ENCODE assay signal across 9 cellular contexts in the genomic region with DNA sequence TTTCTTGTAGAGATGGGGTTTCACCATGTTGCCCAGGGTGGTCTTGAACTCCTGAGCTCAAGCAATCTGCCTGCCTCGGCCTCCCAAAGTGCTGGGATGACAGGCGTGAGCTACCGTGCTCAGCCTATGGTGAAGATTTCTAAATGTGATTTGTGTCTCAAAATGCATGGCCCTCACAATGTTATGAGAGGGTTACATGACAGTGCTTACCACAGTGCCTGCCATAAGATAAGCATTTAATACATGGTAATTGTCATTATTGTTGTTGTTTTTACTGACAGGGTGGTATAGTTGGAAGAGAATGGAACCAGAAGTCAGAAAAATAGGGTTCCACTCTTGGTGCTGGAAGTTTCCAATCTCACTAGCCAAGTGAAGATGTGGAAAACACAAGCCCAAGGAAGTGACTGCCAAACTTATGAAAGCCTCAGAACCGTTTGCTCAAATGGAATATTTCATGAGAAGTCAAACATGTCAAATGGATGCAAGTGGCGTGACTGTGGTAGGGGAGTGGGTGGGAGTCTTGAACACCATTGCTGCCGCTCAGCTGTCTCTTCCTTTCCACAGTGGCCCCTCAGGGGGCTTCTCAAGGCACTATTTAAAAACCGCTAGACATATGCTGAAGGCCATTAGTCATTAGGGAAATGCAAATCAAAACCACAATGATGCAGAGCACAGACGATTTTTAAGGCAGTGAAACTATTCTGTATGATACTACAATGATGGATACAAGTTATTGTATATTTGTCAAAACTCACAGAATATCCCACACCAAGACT. TPM values are rescaled to one million over a fixed set of nuclear protein-coding genes. Genes with fewer than 3 reads are reported as not detected.
DNase-seq lines count a peak whose midpoint lies in the region; ATAC-seq and TF ChIP-seq lines count a peak whose summit lies in the region.
"Had no signal": no experiment of that assay in that cellular context is flagged by ENCODE, and none has a peak within 500 bp of the region (broad histone marks: within the 10 kb centered on the region; RNA-seq: fewer than 3 reads in every experiment).

No MANE protein-coding gene starts in this region.

- POLR2A ChIA-PET in CD8-positive, alpha-beta T cell (lab: Charles Lee): no interaction called here

- TF ChIP-seq CTCF in GM06990 (IDR thresholded peaks at IDR 0.05; ENCODE audit: insufficient read depth, low read length, poor library complexity, severe bottlenecking): no peak
- TF ChIP-seq CTCF in mucosa of descending colon (IDR thresholded peaks at IDR 0.05): no peak
- no peak for TF ChIP-seq CTCF in CD8-positive, alpha-beta T cell (IDR thresholded peaks at IDR 0.05)

- H3K27me3 Mint-ChIP-seq in CD8-positive, alpha-beta T cell (ENCODE audit: low read depth): peaks cover 25% of the 10 kb centered on the region

- H3K27ac Mint-ChIP-seq in CD8-positive, alpha-beta T cell: no peak overlapping the region

- H3K9me3 Mint-ChIP-seq in CD8-positive, alpha-beta T cell: no peaks in the 10 kb centered on the region

- peak; percentile 95 for ATAC-seq in GM19351 (IDR thresholded peaks at IDR 0.05; ENCODE audit: unreplicated experiment)
- ATAC-seq in HG03066 (IDR thresholded peaks at IDR 0.05; ENCODE audit: low read depth, unreplicated experiment): peak; percentile 93
- ATAC-seq in mucosa of descending colon: no peak
- no peak for ATAC-seq in CD8-positive, alpha-beta T cell
- no peak for ATAC-seq in right cardiac atrium

- H3K27ac ChIP-seq in CD8-positive, alpha-beta T cell (ENCODE audit: low read depth, low read length): no peak overlapping the region
- H3K27ac ChIP-seq in right cardiac atrium (ENCODE audit: low read length): no peak overlapping the region

- no peak overlapping the region for H3K4me3 ChIP-seq in GM06990 (replicated peaks; ENCODE audit: low read depth, low read length)
- no peak overlapping the region for H3K4me3 ChIP-seq in mucosa of descending colon
- H3K4me3 ChIP-seq in CD8-positive, alpha-beta T cell (ENCODE audit: low read depth, low read length): no peak overlapping the region
- H3K4me3 ChIP-seq in H7 (ENCODE audit: insufficient read depth, low read depth, low read length): no peak overlapping the region
- H3K4me3 ChIP-seq in right cardiac atrium (ENCODE audit: low read length): no peak overlapping the region

- H3K36me3 ChIP-seq in GM06990 (ENCODE audit: control insufficient read depth, insufficient read depth, low read length) (no peaks in the 10 kb centered on the region), mucosa of descending colon (ENCODE audit: low read depth) (no peaks in the 10 kb centered on the region), H7 (replicated peaks; ENCODE audit: control insufficient read depth, insufficient read depth, low read length) (no peaks in the 10 kb centered on the region)
- no peaks in the 10 kb centered on the region for H3K36me3 ChIP-seq in CD8-positive, alpha-beta T cell (ENCODE audit: insufficient read depth, low read length)

- DNase-seq in GM06990 (ENCODE audit: extremely low read depth, insufficient read length): peak; percentile 77
- DNase-seq in UCSD-AML1 (lab: John Stamatoyannopoulos, UW; ENCODE audit: unreplicated experiment): peak; percentile 55
- no peak for DNase-seq in mucosa of descending colon
- DNase-seq in CD8-positive, alpha-beta T cell: no peak
- no peak for DNase-seq in H7
- no peak for DNase-seq in right cardiac atrium
- DNase-seq: DND-41 had no signal

- no peak overlapping the region for H3K4me3 Mint-ChIP-seq in CD8-positive, alpha-beta T cell

- H3K27me3 ChIP-seq in GM06990 (replicated peaks; ENCODE audit: control insufficient read depth, insufficient read depth, low read length) (no peaks in the 10 kb centered on the region), H7 (ENCODE audit: control insufficient read depth, insufficient read depth, low read length) (no peaks in the 10 kb centered on the region), right cardiac atrium (ENCODE audit: control insufficient read depth, insufficient read depth) (no peaks in the 10 kb centered on the region)
- no peaks in the 10 kb centered on the region for H3K27me3 ChIP-seq in CD8-positive, alpha-beta T cell (ENCODE audit: insufficient read depth, low read length)

- CTCF ChIA-PET in CD8-positive, alpha-beta T cell (lab: Charles Lee): no interaction called here

- 79% methylated on average over 8 of the region's 8 CpGs for WGBS in right cardiac atrium

- no peaks in the 10 kb centered on the region for H3K36me3 Mint-ChIP-seq in CD8-positive, alpha-beta T cell

- H3K9me3 ChIP-seq in mucosa of descending colon: no peaks in the 10 kb centered on the region
- no peaks in the 10 kb centered on the region for H3K9me3 ChIP-seq in CD8-positive, alpha-beta T cell (ENCODE audit: low read length)
- H3K9me3 ChIP-seq in right cardiac atrium (ENCODE audit: control insufficient read depth, low read length): no peaks in the 10 kb centered on the region

- H3K4me1 ChIP-seq in mucosa of descending colon (ENCODE audit: low read depth) (no peaks in the 10 kb centered on the region), right cardiac atrium (ENCODE audit: control insufficient read depth, insufficient read depth, low read length) (no peaks in the 10 kb centered on the region)
- no peaks in the 10 kb centered on the region for H3K4me1 ChIP-seq in CD8-positive, alpha-beta T cell (ENCODE audit: insufficient read depth, low read length)

- intact Hi-C loops in mucosa of descending colon (cut with DNase I, micrococcal nuclease): no loop called here
- intact Hi-C loops in CD8-positive, alpha-beta T cell (cut with DNase I, micrococcal nuclease): no loop called here
- intact Hi-C loops in right cardiac atrium (cut with DNase I): no loop called here

- no peaks in the 10 kb centered on the region for H3K4me1 Mint-ChIP-seq in CD8-positive, alpha-beta T cell (ENCODE audit: low read depth)

RNA-seq across cellular contexts. Expression of a gene that starts 29.1 kb away (rescaled TPM):
- total RNA-seq in mucosa of descending colon (10 to 100 TPM in 1 of 3 donors, 1 to 10 TPM in 2; 7.5 to 12.1 (median 9.7) TPM), right cardiac atrium (10 to 100 TPM in 3 of 4 donors, 1 to 10 TPM in 1; 9.9 to 16.8 (median 10.6) TPM)
- not detected for total RNA-seq in CD8-positive, alpha-beta T cell
- 0.87 and 0.92 TPM in 2 replicates for total RNA-seq in H7 (2014; rRNA removed; shearing (Covaris generic))
- polyA plus RNA-seq in right cardiac atrium: 10.0 TPM

Comparison
In these comparisons a context has a peak if more than half of its experiments do, and no peak if none do; other contexts are left out.
1. DNase-seq: peak in GM06990 (single experiment) and UCSD-AML1 (single experiment); none in mucosa of descending colon (0 of 3), CD8-positive, alpha-beta T cell (0 of 7), H7 (single experiment) and right cardiac atrium (0 of 3).
2. ATAC-seq: peak in GM19351 (single experiment) and HG03066 (single experiment); none in mucosa of descending colon (single experiment), CD8-positive, alpha-beta T cell (single experiment) and right cardiac atrium (0 of 2).